1 cellular context compared by ENCODE assay signal in the genomic region with DNA sequence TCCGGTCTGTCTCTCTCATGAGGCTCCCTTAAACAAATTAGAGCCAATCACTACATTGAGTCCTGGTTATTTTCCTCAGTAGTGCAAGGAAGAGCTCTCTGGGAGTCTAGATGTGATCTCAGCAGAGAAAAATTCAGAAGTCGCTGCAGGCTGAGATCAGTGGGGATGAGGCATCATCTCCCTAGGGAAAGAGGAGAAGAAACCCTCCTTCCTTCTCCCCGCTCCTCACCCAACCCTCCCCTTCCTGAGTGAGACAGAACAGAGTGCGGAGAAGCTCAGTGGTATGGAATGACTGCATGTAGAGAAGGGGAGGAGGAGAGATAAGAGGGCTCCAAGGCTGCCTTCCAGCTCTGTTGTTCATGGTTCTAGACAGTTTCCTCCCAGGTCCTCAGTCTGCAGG.
TF ChIP-seq lines count a peak whose summit lies in the region.

No MANE protein-coding gene starts in this region.

TF ChIP-seq in SK-N-SH, 30 proteins besides CTCF, POLR2A, EP300 and RAD21:
- TF ChIP-seq JUND (IDR thresholded peaks at IDR 0.05) (peak; percentile 91), TAF1 (IDR thresholded peaks at IDR 0.05; ENCODE audit: borderline replicate concordance, low read depth, low read length) (no peak), FOXJ3 (CRISPR knock-in tag; IDR thresholded peaks at IDR 0.05) (no peak), RCOR1 (IDR thresholded peaks at IDR 0.05; ENCODE audit: low read length) (no peak), TEAD4 (IDR thresholded peaks at IDR 0.05; ENCODE audit: borderline replicate concordance, insufficient read depth) (peak; percentile 91), FOSL2 (IDR thresholded peaks at IDR 0.05; ENCODE audit: borderline replicate concordance, low read depth) (peak; percentile 86), GATA2 (CRISPR knock-in tag; IDR thresholded peaks at IDR 0.05) (no peak), GABPA (IDR thresholded peaks at IDR 0.05; ENCODE audit: low read depth) (no peak), RFX5 (IDR thresholded peaks at IDR 0.05; ENCODE audit: low read length) (no peak), ELF1 (IDR thresholded peaks at IDR 0.05) (no peak), TCF12 (IDR thresholded peaks at IDR 0.05) (peak; percentile 86), SMC3 (IDR thresholded peaks at IDR 0.05; ENCODE audit: low read depth, low read length) (no peak), EZH2phosphoT487 (IDR thresholded peaks at IDR 0.05; ENCODE audit: borderline replicate concordance, low read depth) (no peak), SIN3A (IDR thresholded peaks at IDR 0.05; ENCODE audit: borderline replicate concordance, low read depth, low read length) (no peak), POLR2AphosphoS5 (IDR thresholded peaks at IDR 0.05; ENCODE audit: low read depth, low read length) (peak; percentile 41; the same call in 1 of the 2 replicates), MEF2A (IDR thresholded peaks at IDR 0.05; ENCODE audit: borderline replicate concordance, low read depth) (no peak), YY1 (IDR thresholded peaks at IDR 0.05; ENCODE audit: low read depth) (no peak; the same call in 1 of the 2 replicates), NFIC (IDR thresholded peaks at IDR 0.05; ENCODE audit: borderline replicate concordance) (peak; percentile 71; the same call in 1 of the 2 replicates), MXI1 (IDR thresholded peaks at IDR 0.05; ENCODE audit: low read depth, low read length) (no peak), FOXM1 (IDR thresholded peaks at IDR 0.05; ENCODE audit: low read depth) (no peak), CHD2 (IDR thresholded peaks at IDR 0.05; ENCODE audit: low read length, partially characterized antibody) (no peak), NRF1 (IDR thresholded peaks at IDR 0.05; ENCODE audit: low read depth, low read length) (no peak), RXRA (IDR thresholded peaks at IDR 0.05; ENCODE audit: borderline replicate concordance, low read depth) (peak; percentile 42; the same call in 1 of the 2 replicates)
- TF ChIP-seq, protein P1, sequence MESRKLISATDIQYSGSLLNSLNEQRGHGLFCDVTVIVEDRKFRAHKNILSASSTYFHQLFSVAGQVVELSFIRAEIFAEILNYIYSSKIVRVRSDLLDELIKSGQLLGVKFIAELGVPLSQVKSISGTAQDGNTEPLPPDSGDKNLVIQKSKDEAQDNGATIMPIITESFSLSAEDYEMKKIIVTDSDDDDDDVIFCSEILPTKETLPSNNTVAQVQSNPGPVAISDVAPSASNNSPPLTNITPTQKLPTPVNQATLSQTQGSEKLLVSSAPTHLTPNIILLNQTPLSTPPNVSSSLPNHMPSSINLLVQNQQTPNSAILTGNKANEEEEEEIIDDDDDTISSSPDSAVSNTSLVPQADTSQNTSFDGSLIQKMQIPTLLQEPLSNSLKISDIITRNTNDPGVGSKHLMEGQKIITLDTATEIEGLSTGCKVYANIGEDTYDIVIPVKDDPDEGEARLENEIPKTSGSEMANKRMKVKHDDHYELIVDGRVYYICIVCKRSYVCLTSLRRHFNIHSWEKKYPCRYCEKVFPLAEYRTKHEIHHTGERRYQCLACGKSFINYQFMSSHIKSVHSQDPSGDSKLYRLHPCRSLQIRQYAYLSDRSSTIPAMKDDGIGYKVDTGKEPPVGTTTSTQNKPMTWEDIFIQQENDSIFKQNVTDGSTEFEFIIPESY (IDR thresholded peaks at IDR 0.05; ENCODE audit: borderline replicate concordance, low read depth): peak; percentile 52; the same call in 1 of the 2 replicates
- TF ChIP-seq, protein P2, sequence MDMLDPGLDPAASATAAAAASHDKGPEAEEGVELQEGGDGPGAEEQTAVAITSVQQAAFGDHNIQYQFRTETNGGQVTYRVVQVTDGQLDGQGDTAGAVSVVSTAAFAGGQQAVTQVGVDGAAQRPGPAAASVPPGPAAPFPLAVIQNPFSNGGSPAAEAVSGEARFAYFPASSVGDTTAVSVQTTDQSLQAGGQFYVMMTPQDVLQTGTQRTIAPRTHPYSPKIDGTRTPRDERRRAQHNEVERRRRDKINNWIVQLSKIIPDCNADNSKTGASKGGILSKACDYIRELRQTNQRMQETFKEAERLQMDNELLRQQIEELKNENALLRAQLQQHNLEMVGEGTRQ (IDR thresholded peaks at IDR 0.05; ENCODE audit: borderline replicate concordance, low read depth, low read length): no peak
- TF ChIP-seq, protein P3, sequence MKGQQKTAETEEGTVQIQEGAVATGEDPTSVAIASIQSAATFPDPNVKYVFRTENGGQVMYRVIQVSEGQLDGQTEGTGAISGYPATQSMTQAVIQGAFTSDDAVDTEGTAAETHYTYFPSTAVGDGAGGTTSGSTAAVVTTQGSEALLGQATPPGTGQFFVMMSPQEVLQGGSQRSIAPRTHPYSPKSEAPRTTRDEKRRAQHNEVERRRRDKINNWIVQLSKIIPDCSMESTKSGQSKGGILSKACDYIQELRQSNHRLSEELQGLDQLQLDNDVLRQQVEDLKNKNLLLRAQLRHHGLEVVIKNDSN (IDR thresholded peaks at IDR 0.05; ENCODE audit: borderline replicate concordance, low read depth): no peak
- TF ChIP-seq, protein P4, sequence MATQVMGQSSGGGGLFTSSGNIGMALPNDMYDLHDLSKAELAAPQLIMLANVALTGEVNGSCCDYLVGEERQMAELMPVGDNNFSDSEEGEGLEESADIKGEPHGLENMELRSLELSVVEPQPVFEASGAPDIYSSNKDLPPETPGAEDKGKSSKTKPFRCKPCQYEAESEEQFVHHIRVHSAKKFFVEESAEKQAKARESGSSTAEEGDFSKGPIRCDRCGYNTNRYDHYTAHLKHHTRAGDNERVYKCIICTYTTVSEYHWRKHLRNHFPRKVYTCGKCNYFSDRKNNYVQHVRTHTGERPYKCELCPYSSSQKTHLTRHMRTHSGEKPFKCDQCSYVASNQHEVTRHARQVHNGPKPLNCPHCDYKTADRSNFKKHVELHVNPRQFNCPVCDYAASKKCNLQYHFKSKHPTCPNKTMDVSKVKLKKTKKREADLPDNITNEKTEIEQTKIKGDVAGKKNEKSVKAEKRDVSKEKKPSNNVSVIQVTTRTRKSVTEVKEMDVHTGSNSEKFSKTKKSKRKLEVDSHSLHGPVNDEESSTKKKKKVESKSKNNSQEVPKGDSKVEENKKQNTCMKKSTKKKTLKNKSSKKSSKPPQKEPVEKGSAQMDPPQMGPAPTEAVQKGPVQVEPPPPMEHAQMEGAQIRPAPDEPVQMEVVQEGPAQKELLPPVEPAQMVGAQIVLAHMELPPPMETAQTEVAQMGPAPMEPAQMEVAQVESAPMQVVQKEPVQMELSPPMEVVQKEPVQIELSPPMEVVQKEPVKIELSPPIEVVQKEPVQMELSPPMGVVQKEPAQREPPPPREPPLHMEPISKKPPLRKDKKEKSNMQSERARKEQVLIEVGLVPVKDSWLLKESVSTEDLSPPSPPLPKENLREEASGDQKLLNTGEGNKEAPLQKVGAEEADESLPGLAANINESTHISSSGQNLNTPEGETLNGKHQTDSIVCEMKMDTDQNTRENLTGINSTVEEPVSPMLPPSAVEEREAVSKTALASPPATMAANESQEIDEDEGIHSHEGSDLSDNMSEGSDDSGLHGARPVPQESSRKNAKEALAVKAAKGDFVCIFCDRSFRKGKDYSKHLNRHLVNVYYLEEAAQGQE (IDR thresholded peaks at IDR 0.05; ENCODE audit: low read depth, low read length): peak; percentile 52
- TF ChIP-seq, protein P5, sequence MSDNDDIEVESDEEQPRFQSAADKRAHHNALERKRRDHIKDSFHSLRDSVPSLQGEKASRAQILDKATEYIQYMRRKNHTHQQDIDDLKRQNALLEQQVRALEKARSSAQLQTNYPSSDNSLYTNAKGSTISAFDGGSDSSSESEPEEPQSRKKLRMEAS (IDR thresholded peaks at IDR 0.05; ENCODE audit: low read depth): no peak; the same call in 1 of the 2 replicates
- TF ChIP-seq, protein P6, sequence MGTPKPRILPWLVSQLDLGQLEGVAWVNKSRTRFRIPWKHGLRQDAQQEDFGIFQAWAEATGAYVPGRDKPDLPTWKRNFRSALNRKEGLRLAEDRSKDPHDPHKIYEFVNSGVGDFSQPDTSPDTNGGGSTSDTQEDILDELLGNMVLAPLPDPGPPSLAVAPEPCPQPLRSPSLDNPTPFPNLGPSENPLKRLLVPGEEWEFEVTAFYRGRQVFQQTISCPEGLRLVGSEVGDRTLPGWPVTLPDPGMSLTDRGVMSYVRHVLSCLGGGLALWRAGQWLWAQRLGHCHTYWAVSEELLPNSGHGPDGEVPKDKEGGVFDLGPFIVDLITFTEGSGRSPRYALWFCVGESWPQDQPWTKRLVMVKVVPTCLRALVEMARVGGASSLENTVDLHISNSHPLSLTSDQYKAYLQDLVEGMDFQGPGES (IDR thresholded peaks at IDR 0.05; ENCODE audit: low read depth, low read length): no peak
- TF ChIP-seq, protein P7, sequence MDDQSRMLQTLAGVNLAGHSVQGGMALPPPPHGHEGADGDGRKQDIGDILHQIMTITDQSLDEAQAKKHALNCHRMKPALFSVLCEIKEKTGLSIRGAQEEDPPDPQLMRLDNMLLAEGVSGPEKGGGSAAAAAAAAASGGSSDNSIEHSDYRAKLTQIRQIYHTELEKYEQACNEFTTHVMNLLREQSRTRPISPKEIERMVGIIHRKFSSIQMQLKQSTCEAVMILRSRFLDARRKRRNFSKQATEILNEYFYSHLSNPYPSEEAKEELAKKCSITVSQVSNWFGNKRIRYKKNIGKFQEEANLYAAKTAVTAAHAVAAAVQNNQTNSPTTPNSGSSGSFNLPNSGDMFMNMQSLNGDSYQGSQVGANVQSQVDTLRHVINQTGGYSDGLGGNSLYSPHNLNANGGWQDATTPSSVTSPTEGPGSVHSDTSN (IDR thresholded peaks at IDR 0.05): peak; percentile 23
TF ChIP-seq in SK-N-SH: peak in this region for 10.
